1 cellular context compared by ENCODE assay signal in the genomic region with DNA sequence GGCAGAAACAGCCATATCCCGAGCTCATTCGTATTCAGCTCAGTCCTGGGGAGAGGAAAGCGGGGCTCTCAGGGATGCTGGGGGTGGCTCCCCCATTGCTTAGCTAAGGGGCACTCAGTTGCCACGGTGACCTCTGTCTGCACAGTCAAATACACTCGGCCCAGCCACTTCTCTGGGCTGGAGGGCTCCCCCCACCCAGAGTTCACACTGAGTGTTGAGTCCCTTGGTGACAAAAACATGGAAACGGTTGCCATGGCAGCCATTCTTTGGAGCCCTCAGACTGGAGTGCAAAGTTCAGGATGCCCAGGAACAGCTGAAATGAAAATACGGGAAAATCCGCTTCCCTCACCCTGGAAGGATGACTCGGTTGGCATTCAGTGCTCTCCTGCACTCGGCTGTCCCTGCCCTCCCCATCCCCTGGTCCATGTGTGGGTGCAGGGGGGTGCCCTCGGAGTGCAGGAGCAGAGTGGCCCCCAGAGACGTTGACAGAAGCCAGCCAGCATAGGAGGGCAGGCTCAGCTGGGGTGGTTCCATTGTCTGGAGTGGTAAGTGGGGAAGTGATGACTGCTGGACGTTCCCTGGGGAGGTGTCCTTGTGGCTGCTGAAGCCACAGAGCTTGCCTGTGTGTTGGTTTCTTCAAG.
A peak's percentile ranks its signal among the peaks of the same experiment; 100 is the strongest.
TF ChIP-seq lines count a peak whose summit lies in the region.

No MANE protein-coding gene starts in this region.

TF ChIP-seq in K562, 482 proteins besides CTCF, POLR2A, EP300 and RAD21:
- TF ChIP-seq ZNF766 (CRISPR knock-in tag; conservative IDR thresholded peaks at IDR 0.05), result no peak
- peak; percentile 45 for TF ChIP-seq RFX1 (IDR thresholded peaks at IDR 0.05)
- no peak for TF ChIP-seq POLR2G (IDR thresholded peaks at IDR 0.05; ENCODE audit: low read depth, low read length)
- no peak for TF ChIP-seq ZNF224 (CRISPR knock-in tag; IDR thresholded peaks at IDR 0.05)
- TF ChIP-seq ZNF316 (IDR thresholded peaks at IDR 0.05), result no peak
- TF ChIP-seq ZNF174 (CRISPR knock-in tag; IDR thresholded peaks at IDR 0.05), result no peak
